Comparison of ENCODE assay signal across 19 cellular contexts in the genomic region with DNA sequence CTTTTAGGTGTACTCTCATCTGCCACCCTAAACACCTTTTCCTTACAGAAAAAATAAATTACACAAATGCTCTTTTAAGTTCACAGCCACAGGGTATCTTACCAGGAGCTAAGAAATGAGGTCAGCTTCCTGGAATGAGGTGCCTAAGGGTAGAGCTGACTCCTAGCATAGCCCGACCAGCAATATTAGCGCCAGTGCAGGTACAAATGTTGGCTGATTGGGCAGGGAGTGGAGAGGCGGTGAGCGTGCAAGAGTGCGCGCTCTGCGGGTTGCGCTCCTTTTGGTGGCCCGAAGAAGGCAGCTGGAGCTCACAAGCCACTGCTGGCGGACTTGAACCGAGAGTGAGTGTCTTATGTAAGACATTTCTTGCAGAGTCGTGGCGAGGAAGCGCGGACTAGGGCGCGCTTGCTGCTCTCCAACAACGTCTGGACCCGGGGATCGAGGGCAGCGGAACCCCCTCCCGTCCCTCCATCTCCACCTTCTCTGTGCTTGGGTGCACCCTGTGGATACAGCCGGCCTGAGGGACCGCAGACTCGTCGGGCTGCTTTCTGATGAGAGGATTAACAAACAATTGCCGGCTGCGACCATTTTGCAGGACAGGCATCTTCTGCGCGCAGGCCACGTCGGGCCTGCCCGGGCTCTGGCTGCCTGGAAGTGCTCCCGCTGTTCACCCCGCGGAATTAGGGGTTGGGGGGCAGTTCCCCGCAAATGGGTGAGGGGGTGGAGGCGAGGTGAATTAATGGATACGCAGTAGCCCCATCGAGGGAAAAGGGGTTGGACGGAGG. TPM values are rescaled to one million over a fixed set of nuclear protein-coding genes. Genes with fewer than 3 reads are reported as not detected.
DNase-seq lines count a peak whose midpoint lies in the region; ATAC-seq and TF ChIP-seq lines count a peak whose summit lies in the region.
"Had no signal": no experiment of that assay in that cellular context is flagged by ENCODE, and none has a peak within 500 bp of the region (broad histone marks: within the 10 kb centered on the region; RNA-seq: fewer than 3 reads in every experiment).

No MANE protein-coding gene starts in this region.

- H3K4me3 Mint-ChIP-seq in GM23338: no peak overlapping the region
- H3K4me3 Mint-ChIP-seq in CD4-positive, alpha-beta memory T cell: no peak overlapping the region
- H3K4me3 Mint-ChIP-seq: activated naive CD8-positive, alpha-beta T cell; activated T-cell treated with anti-CD3 and anti-CD28 coated beads, Interleukin-2, amount 50 U/mL, for 72 hours; CD8-positive, alpha-beta T cell had no signal

- no peak overlapping the region for H3K27ac Mint-ChIP-seq in GM23338
- H3K27ac Mint-ChIP-seq in CD4-positive, alpha-beta memory T cell: no peak overlapping the region
- H3K27ac Mint-ChIP-seq: activated naive CD8-positive, alpha-beta T cell; activated T-cell treated with anti-CD3 and anti-CD28 coated beads, Interleukin-2, amount 50 U/mL, for 72 hours; CD8-positive, alpha-beta T cell had no signal

- H3K27ac ChIP-seq in GM23338 (ENCODE audit: low read depth) (no peak overlapping the region), PC-3 (ENCODE audit: low read length) (no peak overlapping the region), osteoblast (ENCODE audit: low read depth, low read length) (no peak overlapping the region)
- no peak overlapping the region for H3K27ac ChIP-seq in CD4-positive, alpha-beta memory T cell (ENCODE audit: low read depth, low read length)
- H3K27ac ChIP-seq: upper lobe of left lung, WERI-Rb-1 had no signal

- H3K9me3 ChIP-seq in PC-3 (ENCODE audit: low read length): no peaks in the 10 kb centered on the region
- no peaks in the 10 kb centered on the region for H3K9me3 ChIP-seq in osteoblast (ENCODE audit: low read depth, low read length)
- H3K9me3 ChIP-seq in CD4-positive, alpha-beta memory T cell (ENCODE audit: control insufficient read depth in 1 of 2, low read length in 2 of 2): no peaks in the 10 kb centered on the region
- H3K9me3 ChIP-seq: MG63, upper lobe of left lung had no signal

- H4K20me1 ChIP-seq in GM23338 (replicated peaks; ENCODE audit: insufficient read depth) (no peaks in the 10 kb centered on the region), PC-3 (ENCODE audit: low read length) (no peaks in the 10 kb centered on the region), osteoblast (ENCODE audit: insufficient read depth, low read length) (no peaks in the 10 kb centered on the region)

- no peak for TF ChIP-seq CTCF in GM23338 (conservative IDR thresholded peaks at IDR 0.05; ENCODE audit: low read depth in 2 of 2)
- TF ChIP-seq CTCF in PC-3 (conservative IDR thresholded peaks at IDR 0.05; ENCODE audit: low read depth, low read length): no peak
- no peak for TF ChIP-seq CTCF in choroid plexus epithelial cell (conservative IDR thresholded peaks at IDR 0.05; ENCODE audit: low read depth, low read length)
- TF ChIP-seq CTCF in osteoblast (IDR thresholded peaks at IDR 0.05; ENCODE audit: extremely low read depth, low read depth, low read length): no peak

- CTCF ChIA-PET in PC-3 (lab: Charles Lee): no interaction called here
- CTCF ChIA-PET in CD4-positive, alpha-beta memory T cell (lab: Charles Lee; ENCODE audit: partially characterized antibody): no interaction called here

- H3K9me2 ChIP-seq in GM23338 (ENCODE audit: insufficient read depth): no peaks in the 10 kb centered on the region
- no peaks in the 10 kb centered on the region for H3K9me2 ChIP-seq in PC-3 (replicated peaks; ENCODE audit: low read length)

- DNase-seq in GM23338 (ENCODE audit: low spot score): peak; percentile 43
- peak; percentile 51 for DNase-seq in PC-3
- DNase-seq in choroid plexus epithelial cell (ENCODE audit: low read depth): peak; percentile 12
- peak; percentile 78 for DNase-seq in osteoblast (ENCODE audit: insufficient read length, low spot score, missing footprints)
- DNase-seq in stimulated activated CD4-positive, alpha-beta T cell treated with anti-CD3 and anti-CD28 coated beads, Interleukin-1b, Interleukin-23, amount 100 ng/mL, for 48 hours: no peak
- DNase-seq in CD4-positive, alpha-beta memory T cell: no peak
- DNase-seq: activated CD4-positive, alpha-beta T cell treated with anti-CD3 and anti-CD28 coated beads, Interleukin-2, amount 50 U/mL, for 48 hours; activated T-cell treated with anti-CD3 and anti-CD28 coated beads, Interleukin-2, amount 50 U/mL, for 72 hours; CD8-positive, alpha-beta T cell; cortex of kidney; hippocampal formation; MG63; nucleus accumbens; stimulated activated CD4-positive, alpha-beta T cell treated with anti-CD3 and anti-CD28 coated beads, Interleukin-12 subunit alpha, Interleukin-12 subunit beta, amount 100 ng/mL, for 4 hours; T-helper 2 cell; WERI-Rb-1 had no signal

- H3K4me3 ChIP-seq in GM23338 (peak overlapping the region; percentile 45), PC-3 (ENCODE audit: low read length) (no peak overlapping the region), choroid plexus epithelial cell (ENCODE audit: low read depth, low read length) (no peak overlapping the region), osteoblast (ENCODE audit: insufficient read depth, low read length) (no peak overlapping the region)
- no peak overlapping the region for H3K4me3 ChIP-seq in CD4-positive, alpha-beta memory T cell (ENCODE audit: low read length in 2 of 2)
- H3K4me3 ChIP-seq: MG63, upper lobe of left lung had no signal

- H3K9ac ChIP-seq in PC-3 (ENCODE audit: low read length): no peak overlapping the region

- no peaks in the 10 kb centered on the region; the same call in 2 of the 3 replicates for H3K4me1 Mint-ChIP-seq in GM23338
- H3K4me1 Mint-ChIP-seq in CD4-positive, alpha-beta memory T cell: peaks cover 0 to 1% (median 0%) of the 10 kb centered on the region in 4 donors

- H3K79me2 ChIP-seq in GM23338 (replicated peaks; ENCODE audit: insufficient read depth) (no peaks in the 10 kb centered on the region), PC-3 (ENCODE audit: low read length) (no peaks in the 10 kb centered on the region), osteoblast (ENCODE audit: insufficient read depth, low read length) (no peaks in the 10 kb centered on the region)

- H3K27me3 Mint-ChIP-seq in GM23338 (ENCODE audit: insufficient read depth, low read depth, poor library complexity): peaks cover 6% of the 10 kb centered on the region
- H3K27me3 Mint-ChIP-seq in CD4-positive, alpha-beta memory T cell: peaks cover 11 to 12% of the 10 kb centered on the region in 2 donors
- H3K27me3 Mint-ChIP-seq: activated naive CD8-positive, alpha-beta T cell had no signal

- H3K27me3 ChIP-seq in GM23338 (ENCODE audit: insufficient read depth): 0 out of 2 replicates have a peak, but pooled peaks cover 2% of the 10 kb centered on the region
- no peaks in the 10 kb centered on the region for H3K27me3 ChIP-seq in PC-3 (ENCODE audit: low read length)
- peaks cover 13% of the 10 kb centered on the region for H3K27me3 ChIP-seq in osteoblast (ENCODE audit: insufficient read depth, low read length)
- no peaks in the 10 kb centered on the region for H3K27me3 ChIP-seq in CD4-positive, alpha-beta memory T cell (ENCODE audit: insufficient read depth, low read length)
- H3K27me3 ChIP-seq: MG63 had no signal

- H3K4me1 ChIP-seq in GM23338 (ENCODE audit: insufficient read depth): no peaks in the 10 kb centered on the region
- peaks cover 6% of the 10 kb centered on the region; the same call in 1 of the 2 replicates for H3K4me1 ChIP-seq in PC-3 (ENCODE audit: insufficient read depth, low read length)
- H3K4me1 ChIP-seq in osteoblast (ENCODE audit: insufficient read depth, low read length): no peaks in the 10 kb centered on the region
- H3K4me1 ChIP-seq in CD4-positive, alpha-beta memory T cell (ENCODE audit: insufficient read depth, low read length): no peaks in the 10 kb centered on the region
- H3K4me1 ChIP-seq: upper lobe of left lung had no signal

- H3K9me3 Mint-ChIP-seq in GM23338: no peaks in the 10 kb centered on the region
- peaks cover 0 to 5% (median 0%) of the 10 kb centered on the region in 8 donors for H3K9me3 Mint-ChIP-seq in CD4-positive, alpha-beta memory T cell
- H3K9me3 Mint-ChIP-seq: activated T-cell treated with anti-CD3 and anti-CD28 coated beads, Interleukin-2, amount 50 U/mL, for 72 hours; CD8-positive, alpha-beta T cell had no signal

- peak overlapping the region; percentile 80 for H2AFZ ChIP-seq in GM23338
- no peak overlapping the region for H2AFZ ChIP-seq in PC-3 (ENCODE audit: low read length)
- H2AFZ ChIP-seq in osteoblast (ENCODE audit: low read length): no peak overlapping the region

- ATAC-seq in GM23338: peak; percentile 64
- peak; percentile 55; the same call in 1 of the 2 replicates for ATAC-seq in PC-3
- ATAC-seq in GM18867 (IDR thresholded peaks at IDR 0.05; ENCODE audit: unreplicated experiment): no peak
- ATAC-seq: activated T-cell treated with anti-CD3 and anti-CD28 coated beads, Interleukin-2, amount 50 U/mL, for 72 hours; CD8-positive, alpha-beta T cell had no signal

- no TSS peak for BruUV-seq in PC-3 (replicated peaks; lab: Mats Ljungman, UMichigan)

- H3K4me2 ChIP-seq in GM23338 (peak overlapping the region; percentile 68), PC-3 (ENCODE audit: low read length) (no peak overlapping the region), osteoblast (ENCODE audit: insufficient read depth, low read length) (no peak overlapping the region)

- no peaks in the 10 kb centered on the region for H3F3A ChIP-seq in GM23338 (replicated peaks; ENCODE audit: low read depth)
- no peaks in the 10 kb centered on the region for H3F3A ChIP-seq in PC-3 (ENCODE audit: low read length, unreplicated experiment)

- peaks cover 20% of the 10 kb centered on the region for H3K36me3 Mint-ChIP-seq in GM23338 (ENCODE audit: low read depth)
- H3K36me3 Mint-ChIP-seq in CD4-positive, alpha-beta memory T cell: peaks cover 11 to 21% of the 10 kb centered on the region in 2 donors

- intact Hi-C loops in PC-3 (cut with micrococcal nuclease): no loop called here
- intact Hi-C loops in CD4-positive, alpha-beta memory T cell (cut with micrococcal nuclease): no loop called here

- H3K36me3 ChIP-seq in GM23338 (ENCODE audit: insufficient read depth) (no peaks in the 10 kb centered on the region), PC-3 (ENCODE audit: low read depth, low read length) (peaks cover 9% of the 10 kb centered on the region; the same call in 1 of the 2 replicates), osteoblast (ENCODE audit: insufficient read depth, low read length) (peaks cover 6% of the 10 kb centered on the region)
- H3K36me3 ChIP-seq in CD4-positive, alpha-beta memory T cell (ENCODE audit: insufficient read depth, low read length): no peaks in the 10 kb centered on the region

- POLR2A ChIA-PET in PC-3 (lab: Charles Lee; ENCODE audit: unreplicated experiment): no interaction called here
- POLR2A ChIA-PET in CD4-positive, alpha-beta memory T cell (lab: Charles Lee; ENCODE audit: partially characterized antibody): no interaction called here

RNA-seq across cellular contexts. Expression of a gene that starts 17.3 kb away (rescaled TPM):
- total RNA-seq in GM23338 (2014; rRNA removed; shearing (Covaris generic)): 36.2 and 89.8 TPM in 2 replicates
- polyA plus RNA-seq in GM23338 (2016; fragmentation: Nextera tagmentation; extraction: Ambion mirVana): 233 and 235 TPM in 2 replicates
- total RNA-seq in PC-3 (2014; rRNA removed): 60.9 and 104 TPM in 2 replicates
- total RNA-seq in osteoblast: 17.4 and 17.7 TPM in 2 replicates
- 10 to 100 TPM; 16.4 to 19.0 TPM for total RNA-seq in CD4-positive, alpha-beta memory T cell
- polyA plus RNA-seq in CD4-positive, alpha-beta memory T cell: 100 to 1,000 TPM in 1 of 2 donors, 10 to 100 TPM in 1; 82.0 to 101 TPM

RNA-seq across cellular contexts. Expression of a gene that starts 48.3 kb away (rescaled TPM):
- 111 and 130 TPM in 2 replicates for total RNA-seq in GM23338 (2014; rRNA removed; shearing (Covaris generic))
- polyA plus RNA-seq in GM23338 (2016; fragmentation: Nextera tagmentation; extraction: Ambion mirVana): 33.3 and 36.2 TPM in 2 replicates
- total RNA-seq in PC-3 (2014; rRNA removed): 51.6 and 69.8 TPM in 2 replicates
- total RNA-seq in osteoblast: 122 and 133 TPM in 2 replicates
- total RNA-seq in CD4-positive, alpha-beta memory T cell: 100 to 1,000 TPM; 135 TPM
- polyA plus RNA-seq in CD4-positive, alpha-beta memory T cell: 100 to 1,000 TPM; 142 to 203 TPM

Comparison
In these comparisons a context has a peak if more than half of its experiments do, and no peak if none do; other contexts are left out.
1. DNase-seq: peak in GM23338 (single experiment), PC-3 (single experiment), choroid plexus epithelial cell (single experiment) and osteoblast (single experiment); none in stimulated activated CD4-positive, alpha-beta T cell treated with anti-CD3 and anti-CD28 coated beads, Interleukin-1b, Interleukin-23, amount 100 ng/mL, for 48 hours (single experiment) and CD4-positive, alpha-beta memory T cell (0 of 5).